ENCODE assay signal across 8 cellular contexts in the genomic region with DNA sequence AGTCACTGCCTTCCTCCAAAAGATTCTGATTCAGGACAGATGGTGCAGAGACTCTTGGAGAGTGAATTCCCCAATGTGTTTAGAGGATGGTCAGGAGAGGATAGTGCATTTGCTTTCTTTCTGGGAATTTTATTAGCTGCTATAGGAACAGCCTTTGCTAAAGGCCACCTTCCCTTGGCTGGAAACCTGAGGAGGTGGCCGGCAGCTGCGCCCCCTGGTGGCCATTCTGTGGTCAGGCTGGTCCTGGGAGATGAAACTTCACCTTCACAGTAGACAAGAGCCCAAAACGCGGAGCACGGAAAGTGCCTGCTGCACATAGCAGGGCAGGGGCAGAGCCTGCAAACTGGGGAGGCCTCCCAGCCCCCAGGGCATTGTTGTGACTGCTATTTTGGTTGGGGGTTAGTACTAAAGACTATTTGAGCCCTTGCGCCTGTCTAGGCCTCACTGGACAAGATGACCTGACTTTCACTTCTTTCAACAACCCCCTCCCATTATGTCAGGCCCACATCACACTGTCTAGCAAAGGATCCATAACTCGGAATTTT. TPM values are rescaled to one million over a fixed set of nuclear protein-coding genes. Genes with fewer than 3 reads are reported as not detected.
DNase-seq lines count a peak whose midpoint lies in the region; ATAC-seq and TF ChIP-seq lines count a peak whose summit lies in the region.

No MANE protein-coding gene starts in this region.

- no peak for TF ChIP-seq POLR2A in Peyer's patch (IDR thresholded peaks at IDR 0.05)
- TF ChIP-seq POLR2A in testis (IDR thresholded peaks at IDR 0.05): no peak

- no peaks in the 10 kb centered on the region for H3K27me3 ChIP-seq in DND-41 (ENCODE audit: insufficient read depth, low read length, poor library complexity)
- H3K27me3 ChIP-seq in Peyer's patch: no peaks in the 10 kb centered on the region
- H3K27me3 ChIP-seq in testis: no peaks in the 10 kb centered on the region

- H3K79me2 ChIP-seq in DND-41 (ENCODE audit: insufficient read depth, low read length): no peaks in the 10 kb centered on the region

- no peak overlapping the region for H3K27ac ChIP-seq in DND-41 (ENCODE audit: low read length)
- peak overlapping the region in 1 of 4 donors; percentile 15 for H3K27ac ChIP-seq in Peyer's patch
- no peak overlapping the region for H3K27ac ChIP-seq in testis

- peak; percentile 56 for DNase-seq in DND-41
- DNase-seq in Peyer's patch: peak; percentile 50 to 86 (median 81)
- DNase-seq in activated T-helper 1 cell treated with anti-CD3 and anti-CD28 coated beads, Interleukin-2, amount 50 U/mL, for 16 hours (ENCODE audit: low read depth in 1 of 2, low spot score in 1 of 2): peak; percentile 50 to 62
- peak; percentile 54 for DNase-seq in fibroblast of villous mesenchyme (ENCODE audit: low read depth)
- DNase-seq in nucleus accumbens (lab: John Stamatoyannopoulos, UW): peak in 43 of 56 donors; percentile 11 to 74 (median 35)
- DNase-seq in testis: peak; percentile 70

- 51 to 57% methylated on average over 5 to 7 of the region's 7 CpGs for WGBS in testis, 2 donors

- peak; percentile 89 for ATAC-seq in DND-41 (ENCODE audit: insufficient read depth, low read depth)
- peak; percentile 72 for ATAC-seq in HG02798 (IDR thresholded peaks at IDR 0.05; ENCODE audit: poor library complexity, unreplicated experiment)
- ATAC-seq in GM18519 (IDR thresholded peaks at IDR 0.05; ENCODE audit: low FRiP score, unreplicated experiment): no peak

- no peaks in the 10 kb centered on the region for H4K20me1 ChIP-seq in DND-41 (ENCODE audit: insufficient read depth, low read length)

- peaks cover 27% of the 10 kb centered on the region for H3K36me3 ChIP-seq in DND-41 (ENCODE audit: insufficient read depth, low read length)
- peaks cover 0 to 12% (median 0%) of the 10 kb centered on the region in 3 donors for H3K36me3 ChIP-seq in Peyer's patch
- no peaks in the 10 kb centered on the region for H3K36me3 ChIP-seq in testis (ENCODE audit: low read depth, missing control alignments)

- no peak overlapping the region for H3K9ac ChIP-seq in DND-41 (ENCODE audit: low read depth, low read length)

- peak; percentile 93 for TF ChIP-seq CTCF in DND-41 (IDR thresholded peaks at IDR 0.05; ENCODE audit: borderline replicate concordance, extremely low read depth, low read length, poor library complexity, severe bottlenecking)
- peak; percentile 77 to 95 (median 85) for TF ChIP-seq CTCF in Peyer's patch (IDR thresholded peaks at IDR 0.05)
- peak; percentile 97 for TF ChIP-seq CTCF in fibroblast of villous mesenchyme (IDR thresholded peaks at IDR 0.05; ENCODE audit: insufficient read depth, low read depth, low read length)
- TF ChIP-seq CTCF in testis (IDR thresholded peaks at IDR 0.05): peak; percentile 79 to 98 (median 80)

- H3K4me1 ChIP-seq in DND-41 (ENCODE audit: insufficient read depth, low read length): no peaks in the 10 kb centered on the region
- peaks cover 0 to 19% (median 0%) of the 10 kb centered on the region in 4 donors for H3K4me1 ChIP-seq in Peyer's patch
- H3K4me1 ChIP-seq in testis: peaks cover 4% of the 10 kb centered on the region

- H2AFZ ChIP-seq in DND-41 (ENCODE audit: low read depth, low read length): no peak overlapping the region

- H3K4me2 ChIP-seq in DND-41 (ENCODE audit: insufficient read depth, low read length): no peak overlapping the region

- no peaks in the 10 kb centered on the region for H3K9me3 ChIP-seq in DND-41 (ENCODE audit: insufficient read depth, low read length, severe bottlenecking)
- no peaks in the 10 kb centered on the region for H3K9me3 ChIP-seq in Peyer's patch
- no peaks in the 10 kb centered on the region for H3K9me3 ChIP-seq in testis

- H3K4me3 ChIP-seq in DND-41 (ENCODE audit: low read depth in 1 of 2, low read length in 2 of 2) (no peak overlapping the region), Peyer's patch (no peak overlapping the region), fibroblast of villous mesenchyme (ENCODE audit: low read depth, low read length) (no peak overlapping the region), testis (no peak overlapping the region)

- intact Hi-C loops in testis (cut with DNase I; ENCODE audit: low total_unique reads): no loop called here

RNA-seq across cellular contexts. Expression of gene SEC22C, which starts 34.3 kb away (rescaled TPM):
- 10 to 100 TPM; 30.5 to 56.4 (median 38.7) TPM for total RNA-seq in Peyer's patch
- total RNA-seq in fibroblast of villous mesenchyme: 69.3 and 78.6 TPM in 2 replicates
- total RNA-seq in testis: 10 to 100 TPM; 61.0 to 66.0 TPM
- 86.3 TPM for polyA plus RNA-seq in testis (ENCODE audit: insufficient read depth, low read depth, low replicate concordance)

RNA-seq across cellular contexts. Expression of gene SS18L2, which starts 43.2 kb away (rescaled TPM):
- total RNA-seq in Peyer's patch (10 to 100 TPM; 15.6 to 25.6 (median 20.3) TPM), fibroblast of villous mesenchyme (10.3 and 24.6 TPM in 2 replicates), testis (10 to 100 TPM; 12.9 to 18.4 TPM)
- 15.6 TPM for polyA plus RNA-seq in testis (ENCODE audit: insufficient read depth, low read depth, low replicate concordance)

RNA-seq across cellular contexts. Expression of gene VIPR1, which starts 45.0 kb away (rescaled TPM):
- total RNA-seq in Peyer's patch (100 to 1,000 TPM in 3 of 4 donors, 10 to 100 TPM in 1; 52.8 to 320 (median 270) TPM), fibroblast of villous mesenchyme (0.32 TPM in 1 of 2 replicates, not detected in the other), testis (10 to 100 TPM in 1 of 2 donors, 1 to 10 TPM in 1; 4.6 to 10.2 TPM)
- polyA plus RNA-seq in testis (ENCODE audit: insufficient read depth, low read depth, low replicate concordance): 3.4 TPM

RNA-seq across cellular contexts. Expression of gene NKTR, which starts 53.0 kb away (rescaled TPM):
- 100 to 1,000 TPM; 118 to 386 (median 187) TPM for total RNA-seq in Peyer's patch
- total RNA-seq in fibroblast of villous mesenchyme: 69.6 and 82.9 TPM in 2 replicates
- 100 to 1,000 TPM; 175 to 203 TPM for total RNA-seq in testis
- 42.2 TPM for polyA plus RNA-seq in testis (ENCODE audit: insufficient read depth, low read depth, low replicate concordance)

Comparison
In these comparisons a context has a peak if more than half of its experiments do, and no peak if none do; other contexts are left out.
1. RNA of gene VIPR1, which starts 45.0 kb away (total RNA-seq): 52.8 to 320 TPM in Peyer's patch; 4.6 to 10.2 TPM in testis and 0.32 TPM in fibroblast of villous mesenchyme; every median in the first group is over 4 times any median in the second.
2. Peak in every context shown above with its lines, with median percentiles within 50 percentile points of each other: DNase-seq and CTCF ChIP-seq.